Comparison of ENCODE assay signal across 26 cellular contexts in genomic region chr12:5392961-5393360, GRCh38. TPM values are rescaled to one million over a fixed set of nuclear protein-coding genes. Genes with fewer than 3 reads are reported as not detected.
"Had no signal": no experiment of that assay in that cellular context is flagged by ENCODE, and none has a peak within 500 bp of the region (broad histone marks: within the 10 kb centered on the region; RNA-seq: fewer than 3 reads in every experiment).

No MANE protein-coding gene starts in this region.

- H3K4me1 ChIP-seq: heart left ventricle, left lung, lower lobe of right lung had no signal

- H3K4me2 ChIP-seq: hepatocyte had no signal

- H3K27me3 ChIP-seq: colonic mucosa, hepatocyte, left lung had no signal

- H3K9me3 ChIP-seq: colonic mucosa, gastroesophageal sphincter, heart left ventricle, left lung, lower lobe of right lung had no signal

- H3K79me2 ChIP-seq: hepatocyte had no signal

- DNase-seq: colonic mucosa; dermis blood vessel endothelial cell; dorsolateral prefrontal cortex; effector CD4-positive, alpha-beta T cell; effector memory CD4-positive, alpha-beta T cell; erythroblast; foreskin keratinocyte; heart left ventricle; hypothalamus; immature natural killer cell; left cardiac atrium; left lung; left ventricle myocardium superior; lower lobe of right lung; mesenchymal stem cell; midbrain; naive thymus-derived CD4-positive, alpha-beta T cell had no signal

- FAIRE-seq: endometrium, frontal cortex, keratinocyte had no signal

- H3K27ac ChIP-seq: colonic mucosa, dorsolateral prefrontal cortex, epithelial cell of prostate, foreskin keratinocyte, gastroesophageal sphincter, heart left ventricle, hepatocyte, left lung, lower lobe of right lung had no signal

- H3K4me3 ChIP-seq: colonic mucosa, dorsolateral prefrontal cortex, gastroesophageal sphincter, heart left ventricle, hepatocyte, left lung, lower lobe of right lung had no signal

- ATAC-seq: esophagus mucosa; foreskin keratinocyte; gastroesophageal sphincter; heart left ventricle; left cardiac atrium; left lung; left ventricle myocardium superior; lower lobe of right lung; naive thymus-derived CD4-positive, alpha-beta T cell had no signal

- H3K36me3 ChIP-seq: colonic mucosa, gastroesophageal sphincter, heart left ventricle, left lung, lower lobe of right lung had no signal

RNA-seq across cellular contexts. Expression of gene NTF3, which starts 38.9 kb away (rescaled TPM):
- total RNA-seq: foreskin keratinocyte; kidney epithelial cell; mononuclear cell; naive thymus-derived CD4-positive, alpha-beta T cell had no signal
- polyA plus RNA-seq: foreskin keratinocyte; immature natural killer cell; keratinocyte; naive thymus-derived CD4-positive, alpha-beta T cell had no signal
